Comparison of ENCODE assay signal across 1 cellular context in the genomic region with DNA sequence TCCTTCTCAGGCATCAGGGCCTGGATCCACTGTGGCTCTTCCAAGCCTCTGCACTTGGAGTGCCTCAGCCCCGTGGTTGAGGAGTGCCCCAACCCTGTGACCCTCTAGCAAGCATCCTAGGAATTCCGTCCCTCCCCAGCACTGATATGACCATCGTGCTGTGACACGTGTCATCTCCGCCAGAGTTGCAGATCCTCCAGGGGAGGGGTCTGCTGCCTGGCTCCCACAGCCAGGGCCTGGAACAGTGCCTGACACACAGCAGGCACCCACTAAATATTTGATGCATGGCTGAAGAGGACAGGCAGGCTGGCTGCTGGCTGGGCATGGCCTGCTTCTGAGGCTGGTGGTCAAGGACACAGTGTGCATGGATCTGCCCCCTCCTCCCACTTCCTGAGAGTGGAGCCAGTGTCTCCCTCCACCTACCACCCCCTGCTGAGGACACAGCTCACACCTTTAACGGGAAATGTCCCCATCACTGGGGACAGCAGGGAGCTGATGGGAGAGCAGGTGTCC.
A peak's percentile ranks its signal among the peaks of the same experiment; 100 is the strongest.
TF ChIP-seq lines count a peak whose summit lies in the region.

No MANE protein-coding gene starts in this region.

TF ChIP-seq in liver, 16 proteins besides CTCF, POLR2A, EP300 and RAD21 (continued from another document):
- TF ChIP-seq, protein P1, sequence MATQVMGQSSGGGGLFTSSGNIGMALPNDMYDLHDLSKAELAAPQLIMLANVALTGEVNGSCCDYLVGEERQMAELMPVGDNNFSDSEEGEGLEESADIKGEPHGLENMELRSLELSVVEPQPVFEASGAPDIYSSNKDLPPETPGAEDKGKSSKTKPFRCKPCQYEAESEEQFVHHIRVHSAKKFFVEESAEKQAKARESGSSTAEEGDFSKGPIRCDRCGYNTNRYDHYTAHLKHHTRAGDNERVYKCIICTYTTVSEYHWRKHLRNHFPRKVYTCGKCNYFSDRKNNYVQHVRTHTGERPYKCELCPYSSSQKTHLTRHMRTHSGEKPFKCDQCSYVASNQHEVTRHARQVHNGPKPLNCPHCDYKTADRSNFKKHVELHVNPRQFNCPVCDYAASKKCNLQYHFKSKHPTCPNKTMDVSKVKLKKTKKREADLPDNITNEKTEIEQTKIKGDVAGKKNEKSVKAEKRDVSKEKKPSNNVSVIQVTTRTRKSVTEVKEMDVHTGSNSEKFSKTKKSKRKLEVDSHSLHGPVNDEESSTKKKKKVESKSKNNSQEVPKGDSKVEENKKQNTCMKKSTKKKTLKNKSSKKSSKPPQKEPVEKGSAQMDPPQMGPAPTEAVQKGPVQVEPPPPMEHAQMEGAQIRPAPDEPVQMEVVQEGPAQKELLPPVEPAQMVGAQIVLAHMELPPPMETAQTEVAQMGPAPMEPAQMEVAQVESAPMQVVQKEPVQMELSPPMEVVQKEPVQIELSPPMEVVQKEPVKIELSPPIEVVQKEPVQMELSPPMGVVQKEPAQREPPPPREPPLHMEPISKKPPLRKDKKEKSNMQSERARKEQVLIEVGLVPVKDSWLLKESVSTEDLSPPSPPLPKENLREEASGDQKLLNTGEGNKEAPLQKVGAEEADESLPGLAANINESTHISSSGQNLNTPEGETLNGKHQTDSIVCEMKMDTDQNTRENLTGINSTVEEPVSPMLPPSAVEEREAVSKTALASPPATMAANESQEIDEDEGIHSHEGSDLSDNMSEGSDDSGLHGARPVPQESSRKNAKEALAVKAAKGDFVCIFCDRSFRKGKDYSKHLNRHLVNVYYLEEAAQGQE (IDR thresholded peaks at IDR 0.05), result no peak
- TF ChIP-seq RXRA (IDR thresholded peaks at IDR 0.05), result peak; percentile 60 to 61
- TF ChIP-seq, protein P2, sequence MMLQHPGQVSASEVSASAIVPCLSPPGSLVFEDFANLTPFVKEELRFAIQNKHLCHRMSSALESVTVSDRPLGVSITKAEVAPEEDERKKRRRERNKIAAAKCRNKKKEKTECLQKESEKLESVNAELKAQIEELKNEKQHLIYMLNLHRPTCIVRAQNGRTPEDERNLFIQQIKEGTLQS (IDR thresholded peaks at IDR 0.05), result no peak
- TF ChIP-seq EGR1 (IDR thresholded peaks at IDR 0.05; ENCODE audit: low read depth in 2 of 2), result no peak
TF ChIP-seq in liver: peak in this region for 6.
